ENCODE assay signal across 27 cellular contexts in genomic region chr2:166365803-166366420, GRCh38. TPM values are rescaled to one million over a fixed set of nuclear protein-coding genes. Genes with fewer than 3 reads are reported as not detected.
DNase-seq lines count a peak whose midpoint lies in the region; ATAC-seq, FAIRE-seq and TF ChIP-seq lines count a peak whose summit lies in the region.
"Had no signal": no experiment of that assay in that cellular context is flagged by ENCODE, and none has a peak within 500 bp of the region (broad histone marks: within the 10 kb centered on the region; RNA-seq: fewer than 3 reads in every experiment).

No MANE protein-coding gene starts in this region.

- H3K4me1 ChIP-seq in K562 (replicated peaks in 1 of 2; ENCODE audit: control insufficient read depth in 2 of 2, insufficient read depth in 2 of 2, low read length in 2 of 2) (peaks cover 3 to 45% of the 10 kb centered on the region in 2 experiments; a peak in 4 of 5 replicates), pancreas (peaks cover 4 to 7% (median 7%) of the 10 kb centered on the region in 3 donors)
- H3K4me1 ChIP-seq: heart right ventricle, thyroid gland had no signal

- TF ChIP-seq CTCF in HFFc6 (IDR thresholded peaks at IDR 0.05) (no peak), K562 (IDR thresholded peaks at IDR 0.05 in 2 of 3, conservative IDR thresholded peaks at IDR 0.05 in 1 of 3; ENCODE audit: insufficient read depth in 2 of 3, low read depth in 1 of 3, low read length in 3 of 3) (no peak), pancreas (IDR thresholded peaks at IDR 0.05) (no peak)

- H3K9ac ChIP-seq in K562 (ENCODE audit: insufficient read depth in 1 of 2, low read depth in 2 of 2, low read length in 2 of 2): peak overlapping the region in 1 of 2 experiments; percentile 65; a peak in 2 of 4 replicates

- H3K4me1 Mint-ChIP-seq in HFFc6 (ENCODE audit: low read depth): peaks cover 69% of the 10 kb centered on the region
- H3K4me1 Mint-ChIP-seq: activated B cell treated with CpG ODN at 0.5 μM for 24 hours; activated naive CD4-positive, alpha-beta T cell treated with anti-CD3 and anti-CD28 coated beads, Interleukin-2, amount 10 ng/mL, durations not matched to agents 7 days and 5 days; CD4-positive, CD25-positive, alpha-beta regulatory T cell; naive thymus-derived CD4-positive, alpha-beta T cell had no signal

- H3K36me3 ChIP-seq in K562 (ENCODE audit: control insufficient read depth, insufficient read depth, low read length) (no peaks in the 10 kb centered on the region), pancreas (no peaks in the 10 kb centered on the region)
- H3K36me3 ChIP-seq: heart right ventricle, thyroid gland had no signal

- H3K9me3 ChIP-seq in K562 (replicated peaks; ENCODE audit: control insufficient read depth, insufficient read depth, low read depth, low read length): no peaks in the 10 kb centered on the region
- no peaks in the 10 kb centered on the region for H3K9me3 ChIP-seq in pancreas
- H3K9me3 ChIP-seq: heart right ventricle, thyroid gland had no signal

- no peak for DNase-seq in HFFc6
- DNase-seq in RCC 7860 (ENCODE audit: low spot score): peak; percentile 64
- peak in 2 of 4 experiments; percentile 42 to 64 for DNase-seq in K562 (ENCODE audit: extremely low read depth in 1 of 4, low spot score in 3 of 4)
- DNase-seq in pancreas: peak in 3 of 6 donors; percentile 9 to 71 (median 39)
- no peak for DNase-seq in GM12891 (ENCODE audit: insufficient read length, low spot score)
- DNase-seq in epidermal melanocyte (ENCODE audit: insufficient read length, low spot score): no peak
- DNase-seq: activated B cell treated with CpG ODN at 0.5 μM for 24 hours; activated CD4-positive, alpha-beta T cell treated with anti-CD3 and anti-CD28 coated beads, Interleukin-2, amount 50 U/mL, for 4 hours; activated naive CD4-positive, alpha-beta T cell treated with anti-CD3 and anti-CD28 coated beads, Interleukin-2, amount 10 ng/mL, durations not matched to agents 7 days and 5 days; amygdala; CD4-positive, CD25-positive, alpha-beta regulatory T cell; central memory CD4-positive, alpha-beta T cell; dorsolateral prefrontal cortex; heart right ventricle; MM.1S; naive thymus-derived CD4-positive, alpha-beta T cell; NCI-H1436 treated with DMSO at 0.1 percent for 48 hours; NCI-H526; occipital lobe; stimulated activated CD4-positive, alpha-beta T cell treated with anti-CD3 and anti-CD28 coated beads, Interleukin-4, amount 100 ng/mL, for 4 hours; stimulated activated naive CD8-positive, alpha-beta T cell treated with anti-CD3 and anti-CD28 coated beads, Interleukin-15, Interleukin-2, amounts not matched to agents 100 U/mL and 50 U/mL, for 24 hours; thyroid gland had no signal

- H3K27me3 ChIP-seq in K562 (ENCODE audit: control insufficient read depth in 2 of 2, insufficient read depth in 2 of 2, low read length in 2 of 2): no peaks in the 10 kb centered on the region
- H3K27me3 ChIP-seq in pancreas: no peaks in the 10 kb centered on the region
- H3K27me3 ChIP-seq: thyroid gland had no signal

- peak overlapping the region; percentile 17; the same call in 1 of the 2 replicates for H3K4me3 Mint-ChIP-seq in HFFc6
- H3K4me3 Mint-ChIP-seq: activated B cell treated with CpG ODN at 0.5 μM for 24 hours; activated naive CD4-positive, alpha-beta T cell treated with anti-CD3 and anti-CD28 coated beads, Interleukin-2, amount 10 ng/mL, durations not matched to agents 7 days and 5 days; activated T-helper 1 cell treated with anti-CD3 and anti-CD28 coated beads, Interleukin-12 subunit alpha, Interleukin-12 subunit beta, Interleukin-2, Interleukin-4 antibody, amounts not matched to agents 30 ng/mL and 10 ng/mL and 1 ng/mL, durations not matched to agents 14 hours and 24 hours and 36 hours; CD4-positive, CD25-positive, alpha-beta regulatory T cell; naive thymus-derived CD4-positive, alpha-beta T cell had no signal

- H3K9me1 ChIP-seq in K562 (ENCODE audit: control insufficient read depth, insufficient read depth, low read length): no peaks in the 10 kb centered on the region

- POLR2A ChIA-PET in K562 (lab: Yijun Ruan, JAX): interaction anchor here (2.1 kb wide), 1 partner anchor 10 kb away, joined by 11 read pairs; the partner anchor contains the start of gene SCN9A

- intact Hi-C loops in K562 (cut with micrococcal nuclease): no loop called here
- intact Hi-C loops in pancreas (cut with DNase I): no loop called here

- H3K27ac Mint-ChIP-seq in HFFc6: peak overlapping the region; percentile 33; the same call in 1 of the 2 replicates
- H3K27ac Mint-ChIP-seq: activated B cell treated with CpG ODN at 0.5 μM for 24 hours; activated naive CD4-positive, alpha-beta T cell treated with anti-CD3 and anti-CD28 coated beads, Interleukin-2, amount 10 ng/mL, durations not matched to agents 7 days and 5 days; activated T-helper 1 cell treated with anti-CD3 and anti-CD28 coated beads, Interleukin-12 subunit alpha, Interleukin-12 subunit beta, Interleukin-2, Interleukin-4 antibody, amounts not matched to agents 30 ng/mL and 10 ng/mL and 1 ng/mL, durations not matched to agents 14 hours and 24 hours and 36 hours; CD4-positive, CD25-positive, alpha-beta regulatory T cell; naive thymus-derived CD4-positive, alpha-beta T cell had no signal

- FAIRE-seq in RCC 7860 (lab: Jason Lieb, UNC) (peak; percentile 91), K562 (lab: Jason Lieb, UNC) (peak; percentile 62), pancreas (lab: Jason Lieb, UNC) (no peak), GM12891 (lab: Jason Lieb, UNC) (no peak)

- peak; percentile 14; the same call in 1 of the 2 replicates for TF ChIP-seq EP300 in K562 (IDR thresholded peaks at IDR 0.05; ENCODE audit: low read length)

- no peaks in the 10 kb centered on the region for H3K9me3 Mint-ChIP-seq in HFFc6
- H3K9me3 Mint-ChIP-seq: activated B cell treated with CpG ODN at 0.5 μM for 24 hours; activated naive CD4-positive, alpha-beta T cell treated with anti-CD3 and anti-CD28 coated beads, Interleukin-2, amount 10 ng/mL, durations not matched to agents 7 days and 5 days; activated T-helper 1 cell treated with anti-CD3 and anti-CD28 coated beads, Interleukin-12 subunit alpha, Interleukin-12 subunit beta, Interleukin-2, Interleukin-4 antibody, amounts not matched to agents 30 ng/mL and 10 ng/mL and 1 ng/mL, durations not matched to agents 14 hours and 24 hours and 36 hours; naive thymus-derived CD4-positive, alpha-beta T cell had no signal

- peak overlapping the region; percentile 67 for H2AFZ ChIP-seq in K562 (ENCODE audit: low read depth, low read length)

- H3K4me2 ChIP-seq in K562 (ENCODE audit: insufficient read depth, low read length): peak overlapping the region; percentile 54

- WGBS in K562 (ENCODE audit: insufficient coverage, low coverage, missing lambda C conversion rate): 5% methylated on average over 6 of the region's 6 CpGs
- WGBS in pancreas, 2 donors: 31 to 32% methylated on average over 6 of the region's 6 CpGs

- CTCF ChIA-PET in K562 (lab: Yijun Ruan, JAX; ENCODE audit: low intra/inter-chr PET ratio): no interaction called here

- no peaks in the 10 kb centered on the region; the same call in 1 of the 2 replicates for H3K27me3 Mint-ChIP-seq in HFFc6 (ENCODE audit: insufficient read depth)
- H3K27me3 Mint-ChIP-seq: activated B cell treated with CpG ODN at 0.5 μM for 24 hours; activated naive CD4-positive, alpha-beta T cell treated with anti-CD3 and anti-CD28 coated beads, Interleukin-2, amount 10 ng/mL, durations not matched to agents 7 days and 5 days had no signal

- H3K79me2 ChIP-seq in K562 (ENCODE audit: control insufficient read depth, insufficient read depth, low read length): peaks cover 66% of the 10 kb centered on the region

- in situ Hi-C loops in K562 (cut with MboI): no loop called here

- no peaks in the 10 kb centered on the region for H4K20me1 ChIP-seq in K562 (replicated peaks; ENCODE audit: control insufficient read depth, insufficient read depth, low read length)

- peak overlapping the region; percentile 36; the same call in 2 of the 3 replicates for H3K27ac ChIP-seq in K562 (ENCODE audit: extremely low read depth, low read depth, low read length)
- H3K27ac ChIP-seq in pancreas: no peak overlapping the region
- H3K27ac ChIP-seq: dorsolateral prefrontal cortex, heart right ventricle, RWPE1, thyroid gland had no signal

- peaks cover 16% of the 10 kb centered on the region; the same call in 1 of the 2 replicates for H3K36me3 Mint-ChIP-seq in HFFc6 (ENCODE audit: low read depth)
- H3K36me3 Mint-ChIP-seq: activated naive CD4-positive, alpha-beta T cell treated with anti-CD3 and anti-CD28 coated beads, Interleukin-2, amount 10 ng/mL, durations not matched to agents 7 days and 5 days; CD4-positive, CD25-positive, alpha-beta regulatory T cell; naive thymus-derived CD4-positive, alpha-beta T cell had no signal

- BruUV-seq in K562 (replicated peaks; lab: Mats Ljungman, UMichigan): no TSS peak

- no peak overlapping the region for H3K4me3 ChIP-seq in K562
- H3K4me3 ChIP-seq in pancreas: no peak overlapping the region
- H3K4me3 ChIP-seq: dorsolateral prefrontal cortex, heart right ventricle, thyroid gland had no signal

- ATAC-seq in K562: peak; percentile 59
- peak in 3 of 4 donors; percentile 48 to 89 (median 76) for ATAC-seq in pancreas
- ATAC-seq in HG03460 (IDR thresholded peaks at IDR 0.05; ENCODE audit: unreplicated experiment): no peak
- ATAC-seq: heart right ventricle; left lobe of liver; naive thymus-derived CD4-positive, alpha-beta T cell; stimulated activated naive CD8-positive, alpha-beta T cell treated with anti-CD3 and anti-CD28 coated beads, Interleukin-15, Interleukin-2, amounts not matched to agents 100 U/mL and 50 U/mL, for 24 hours had no signal

- TF ChIP-seq POLR2A in K562 (conservative IDR thresholded peaks at IDR 0.05) (no peak), GM12891 (IDR thresholded peaks at IDR 0.05; ENCODE audit: low read depth, low read length) (no peak)

- TF ChIP-seq RAD21 in K562 (CRISPR knock-in tag; conservative IDR thresholded peaks at IDR 0.05 in 1 of 2, IDR thresholded peaks at IDR 0.05 in 1 of 2): no peak

RNA-seq across cellular contexts. Expression of gene SCN9A, which starts 9.8 kb away (rescaled TPM):
- 10 to 100 TPM; 41.1 to 66.1 (median 55.8) TPM for total RNA-seq in HFFc6 (2021; fragmentation: NEBNext Ultra II Directional; extraction: Animal tissue kit (Norgen Biotek cat#: 25700))
- 27.2 and 83.3 TPM in 2 replicates for total RNA-seq in K562 (2011; cell fraction: chromatin; rRNA removed; ENCODE audit: low replicate concordance)
- 14.2 and 21.1 TPM in 2 replicates for total RNA-seq in K562 (2011; cell fraction: nucleolus; rRNA removed)
- total RNA-seq in K562 (2011; cell fraction: nucleoplasm; rRNA removed): 29.3 and 43.3 TPM in 2 replicates
- total RNA-seq in K562 (2014; rRNA removed) (7.1 and 7.8 TPM in 2 replicates), K562 (2014; rRNA removed; fragmentation: Illumina TruSeq; extraction: Trizol) (10.8 and 11.4 TPM in 2 replicates), K562 (2015; rRNA removed; fragmentation: Illumina TruSeq; extraction: Trizol) (19.8 and 22.8 TPM in 2 replicates), K562 (2021) (8.5 and 10.4 TPM in 2 replicates), pancreas (10 to 100 TPM in 1 of 6 donors, 1 to 10 TPM in 5; 2.8 to 20.5 (median 3.6) TPM)
- polyA plus RNA-seq in K562 (2011; rRNA removed) (2.8 and 7.6 TPM in 2 replicates), K562 (2014; fragmentation: Illumina TruSeq; extraction: Trizol) (4.5 and 6.4 TPM in 2 replicates), K562 (2014; fragmentation: Nextera tagmentation; extraction: Ambion mirVana) (1 to 10 TPM; 1.4 to 1.5 TPM), K562 (2014; rRNA removed) (4.7 and 5.0 TPM in 2 replicates), pancreas (1 to 10 TPM; 1.6 to 3.3 TPM)
- 1.3 and 2.4 TPM in 2 replicates for polyA plus RNA-seq in K562 (2011; cell fraction: cytosol; rRNA removed)
- 3.6 and 9.7 TPM in 2 replicates for polyA plus RNA-seq in K562 (2011; cell fraction: nucleus; rRNA removed)
- 9.7 and 19.0 TPM in 2 replicates for polyA plus RNA-seq in K562 (2012)
- 15.1 and 27.6 TPM in 2 replicates for polyA minus RNA-seq in K562 (2011; rRNA and poly(A)+ RNA removed)
- polyA minus RNA-seq in K562 (2011; cell fraction: cytosol; rRNA and poly(A)+ RNA removed): 1.3 and 5.2 TPM in 2 replicates
- polyA minus RNA-seq in K562 (2011; cell fraction: nucleus; rRNA and poly(A)+ RNA removed): 14.8 and 27.5 TPM in 2 replicates
- 0.03 TPM for polyA plus RNA-seq in GM12891 (2012; ENCODE audit: low read depth, missing spikeins)
- total RNA-seq: activated B cell treated with CpG ODN at 0.5 μM for 24 hours, G401 had no signal
- polyA plus RNA-seq: CD4-positive, CD25-positive, alpha-beta regulatory T cell had no signal
